ENCODE assay signal across 8 cellular contexts in genomic region chr22:20509344-20510047, GRCh38. TPM values are rescaled to one million over a fixed set of nuclear protein-coding genes. Genes with fewer than 3 reads are reported as not detected.
A peak's percentile ranks its signal among the peaks of the same experiment; 100 is the strongest.
DNase-seq lines count a peak whose midpoint lies in the region; ATAC-seq and TF ChIP-seq lines count a peak whose summit lies in the region.

No MANE protein-coding gene starts in this region.

- no peak for TF ChIP-seq RAD21 in HCT116 (IDR thresholded peaks at IDR 0.05; ENCODE audit: low read depth)

- H3K27me3 ChIP-seq in HCT116 (ENCODE audit: insufficient read depth, low read length): no peaks in the 10 kb centered on the region
- H3K27me3 ChIP-seq in sigmoid colon: no peaks in the 10 kb centered on the region

- peaks cover 0 to 4% of the 10 kb centered on the region in 2 experiments; a peak in 1 of 4 replicates for H3K36me3 ChIP-seq in HCT116 (ENCODE audit: control insufficient read depth in 1 of 2, insufficient read depth in 2 of 2, low read length in 2 of 2)
- no peaks in the 10 kb centered on the region for H3K36me3 ChIP-seq in sigmoid colon

- peak; percentile 68 for ATAC-seq in HCT116
- no peak for ATAC-seq in GM19455 (IDR thresholded peaks at IDR 0.05; ENCODE audit: unreplicated experiment)

- no peaks in the 10 kb centered on the region for H3K9me2 ChIP-seq in HCT116 (ENCODE audit: insufficient read depth)

- TF ChIP-seq POLR2A in HCT116 (IDR thresholded peaks at IDR 0.05; ENCODE audit: borderline replicate concordance, extremely low read depth, insufficient read depth, insufficient read length) (no peak), sigmoid colon (IDR thresholded peaks at IDR 0.05) (no peak)

- H3K27ac ChIP-seq in HCT116 (ENCODE audit: low read depth, low read length) (peak overlapping the region; percentile 76), sigmoid colon (peak overlapping the region; percentile 96 to 99 (median 97))

- peaks cover 25 to 53% of the 10 kb centered on the region in 2 experiments for H3K4me1 ChIP-seq in HCT116 (ENCODE audit: control insufficient read depth in 1 of 2, insufficient read depth in 2 of 2, low read length in 2 of 2)
- H3K4me1 ChIP-seq in sigmoid colon: peaks cover 0 to 63% (median 46%) of the 10 kb centered on the region in 4 donors

- H3K4me2 ChIP-seq in HCT116 (ENCODE audit: low read length): peak overlapping the region; percentile 90

- H2AFZ ChIP-seq in HCT116 (ENCODE audit: low read depth, low read length, poor library complexity, severe bottlenecking): no peak overlapping the region

- H3K79me2 ChIP-seq in HCT116 (ENCODE audit: insufficient read depth, low read length): peaks cover 71% of the 10 kb centered on the region

- WGBS in sigmoid colon, 2 donors: 18 to 21% methylated on average over 7 of the region's 7 CpGs

- POLR2A ChIA-PET in HCT116 (lab: Charles Lee): no interaction called here

- CTCF ChIA-PET in HCT116 (lab: Charles Lee): interaction anchor here (0.8 to 1.7 kb wide), 3 partner anchors 14 to 60 kb away, joined by 3 to 4 read pairs (median 3); no protein-coding TSS in a partner anchor

- RAD21 ChIA-PET in HCT116 (lab: Charles Lee; ENCODE audit: low non-redundant PET in 1 of 2, low total read pairs in 2 of 2, uncharacterized antibody in 2 of 2, unreplicated experiment in 2 of 2): interaction anchor here in 1 of 2 experiments (0.6 kb wide), 1 partner anchor 22 kb away, joined by 4 read pairs; no protein-coding TSS in a partner anchor

- no peaks in the 10 kb centered on the region for H4K20me1 ChIP-seq in HCT116 (ENCODE audit: insufficient read depth)

- peak overlapping the region; percentile 79 for H3K9ac ChIP-seq in HCT116 (ENCODE audit: low read length)

- intact Hi-C loops in HCT116 (cut with micrococcal nuclease): no loop called here
- intact Hi-C loops in sigmoid colon (cut with DNase I): loop anchor here (2.0 kb wide), 2 partner anchors 21 to 41 kb away; no protein-coding TSS in a partner anchor

- BruUV-seq in HCT116 (replicated peaks; lab: Mats Ljungman, UMichigan): no TSS peak

- DNase-seq in HCT116 (ENCODE audit: low read depth, low spot score): no peak
- DNase-seq in SKM-1 treated with dmso at 0.1 percent for 144 hours (lab: John Stamatoyannopoulos, UW; ENCODE audit: unreplicated experiment): peak; percentile 86
- DNase-seq in astrocyte of the hippocampus (ENCODE audit: low read depth, low spot score): peak; percentile 95
- DNase-seq in hippocampal formation (lab: John Stamatoyannopoulos, UW): peak; percentile 20 to 51
- DNase-seq in sigmoid colon: peak; percentile 89
- no peak for DNase-seq in NCI-H187 treated with DMSO at 0.1 percent for 48 hours (lab: John Stamatoyannopoulos, UW)
- DNase-seq in NCI-H2171 treated with DMSO at 0.1 percent for 48 hours (lab: John Stamatoyannopoulos, UW): no peak

- H3K9me3 ChIP-seq in HCT116 (ENCODE audit: control insufficient read depth in 1 of 2, insufficient read depth in 1 of 2, low read depth in 1 of 2, low read length in 2 of 2) (no peaks in the 10 kb centered on the region), sigmoid colon (no peaks in the 10 kb centered on the region)

- peak in 1 of 4 donors; percentile 46 for TF ChIP-seq EP300 in sigmoid colon (IDR thresholded peaks at IDR 0.05)

- H3K4me3 ChIP-seq in HCT116 (replicated peaks in 1 of 2; ENCODE audit: low read depth in 1 of 2, low read length in 2 of 2) (peak overlapping the region; percentile 86 to 94), sigmoid colon (peak overlapping the region; percentile 14 to 86 (median 80))

- TF ChIP-seq CTCF in HCT116 (IDR thresholded peaks at IDR 0.05 in 2 of 3, conservative IDR thresholded peaks at IDR 0.05 in 1 of 3; ENCODE audit: borderline replicate concordance in 1 of 3, insufficient read depth in 1 of 3, low read depth in 2 of 3, low read length in 2 of 3): no peak
- TF ChIP-seq CTCF in sigmoid colon (IDR thresholded peaks at IDR 0.05): no peak

TF ChIP-seq in HCT116, 20 proteins besides CTCF, POLR2A, EP300 and RAD21:
- no peak; the same call in 1 of the 2 replicates for TF ChIP-seq ELF1 (IDR thresholded peaks at IDR 0.05; ENCODE audit: borderline replicate concordance, low read depth)
- no peak for TF ChIP-seq EZH2 (IDR thresholded peaks at IDR 0.05)
- TF ChIP-seq CEBPB (IDR thresholded peaks at IDR 0.05; ENCODE audit: low read depth): peak; percentile 48; the same call in 1 of the 2 replicates
- TF ChIP-seq REST (IDR thresholded peaks at IDR 0.05; ENCODE audit: low read depth): no peak
- no peak for TF ChIP-seq SRF (IDR thresholded peaks at IDR 0.05; ENCODE audit: low read depth)
- TF ChIP-seq SP1 (IDR thresholded peaks at IDR 0.05; ENCODE audit: low read depth): peak; percentile 43
- no peak for TF ChIP-seq ATF3 (IDR thresholded peaks at IDR 0.05)
- TF ChIP-seq ZNF274 (IDR thresholded peaks at IDR 0.05; ENCODE audit: low read depth, low read length): no peak
- peak; percentile 21; the same call in 1 of the 2 replicates for TF ChIP-seq FOSL1 (IDR thresholded peaks at IDR 0.05; ENCODE audit: low read depth)
- TF ChIP-seq, protein P1, sequence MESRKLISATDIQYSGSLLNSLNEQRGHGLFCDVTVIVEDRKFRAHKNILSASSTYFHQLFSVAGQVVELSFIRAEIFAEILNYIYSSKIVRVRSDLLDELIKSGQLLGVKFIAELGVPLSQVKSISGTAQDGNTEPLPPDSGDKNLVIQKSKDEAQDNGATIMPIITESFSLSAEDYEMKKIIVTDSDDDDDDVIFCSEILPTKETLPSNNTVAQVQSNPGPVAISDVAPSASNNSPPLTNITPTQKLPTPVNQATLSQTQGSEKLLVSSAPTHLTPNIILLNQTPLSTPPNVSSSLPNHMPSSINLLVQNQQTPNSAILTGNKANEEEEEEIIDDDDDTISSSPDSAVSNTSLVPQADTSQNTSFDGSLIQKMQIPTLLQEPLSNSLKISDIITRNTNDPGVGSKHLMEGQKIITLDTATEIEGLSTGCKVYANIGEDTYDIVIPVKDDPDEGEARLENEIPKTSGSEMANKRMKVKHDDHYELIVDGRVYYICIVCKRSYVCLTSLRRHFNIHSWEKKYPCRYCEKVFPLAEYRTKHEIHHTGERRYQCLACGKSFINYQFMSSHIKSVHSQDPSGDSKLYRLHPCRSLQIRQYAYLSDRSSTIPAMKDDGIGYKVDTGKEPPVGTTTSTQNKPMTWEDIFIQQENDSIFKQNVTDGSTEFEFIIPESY (IDR thresholded peaks at IDR 0.05; ENCODE audit: extremely low read depth, insufficient replicate concordance, low read length): no peak
- TF ChIP-seq, protein P2, sequence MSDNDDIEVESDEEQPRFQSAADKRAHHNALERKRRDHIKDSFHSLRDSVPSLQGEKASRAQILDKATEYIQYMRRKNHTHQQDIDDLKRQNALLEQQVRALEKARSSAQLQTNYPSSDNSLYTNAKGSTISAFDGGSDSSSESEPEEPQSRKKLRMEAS (IDR thresholded peaks at IDR 0.05): peak; percentile 36; the same call in 1 of the 2 replicates
- no peak for TF ChIP-seq EGR1 (IDR thresholded peaks at IDR 0.05; ENCODE audit: low read depth)

RNA-seq across cellular contexts. Expression of gene MED15, which starts 2.1 kb away (rescaled TPM):
- total RNA-seq in HCT116 (2021; ENCODE audit: unreplicated experiment): 81.3 TPM
- 71.7 and 83.4 TPM in 2 replicates for polyA plus RNA-seq in HCT116 (2012)
- total RNA-seq in sigmoid colon: 10 to 100 TPM; 26.4 to 75.3 (median 34.9) TPM
- 10 to 100 TPM; 25.8 to 86.8 (median 37.5) TPM for polyA plus RNA-seq in sigmoid colon

RNA-seq across cellular contexts. Expression of gene KLHL22, which starts 13.9 kb away (rescaled TPM):
- 16.4 TPM for total RNA-seq in HCT116 (2021; ENCODE audit: unreplicated experiment)
- polyA plus RNA-seq in HCT116 (2012): 7.5 and 8.8 TPM in 2 replicates
- 10 to 100 TPM; 26.4 to 39.6 (median 32.7) TPM for total RNA-seq in sigmoid colon
- 10 to 100 TPM in 1 of 3 donors, 1 to 10 TPM in 2; 5.4 to 14.0 (median 6.0) TPM for polyA plus RNA-seq in sigmoid colon

Comparison
In these comparisons a context has a peak if more than half of its experiments do, and no peak if none do; other contexts are left out.
1. DNase-seq: peak in SKM-1 treated with dmso at 0.1 percent for 144 hours (single experiment), astrocyte of the hippocampus (single experiment), hippocampal formation (2 of 2) and sigmoid colon (single experiment); none in HCT116 (single experiment), NCI-H187 treated with DMSO at 0.1 percent for 48 hours (single experiment) and NCI-H2171 treated with DMSO at 0.1 percent for 48 hours (single experiment).